Comparison of ENCODE assay signal across 8 cellular contexts in genomic region chr14:54487771-54488170, GRCh38. TPM values are rescaled to one million over a fixed set of nuclear protein-coding genes. Genes with fewer than 3 reads are reported as not detected.
DNase-seq lines count a peak whose midpoint lies in the region; ATAC-seq and TF ChIP-seq lines count a peak whose summit lies in the region.

No MANE protein-coding gene starts in this region.

- TF ChIP-seq CTCF in RWPE2 (IDR thresholded peaks at IDR 0.05; ENCODE audit: poor library complexity, severe bottlenecking) (no peak), nephron (IDR thresholded peaks at IDR 0.05; ENCODE audit: unreplicated experiment in 3 of 3) (no peak)

- H3K9me3 Mint-ChIP-seq in activated naive CD4-positive, alpha-beta T cell treated with anti-CD3 and anti-CD28 coated beads for 36 hours: no peaks in the 10 kb centered on the region
- H3K9me3 Mint-ChIP-seq in nephron: no peaks in the 10 kb centered on the region

- H3K36me3 ChIP-seq in RWPE2 (ENCODE audit: low read depth): peaks cover 14% of the 10 kb centered on the region

- H3K9me3 ChIP-seq in RWPE2 (ENCODE audit: severe bottlenecking): no peaks in the 10 kb centered on the region

- peak overlapping the region; percentile 85 for H3K27ac ChIP-seq in RWPE2 (ENCODE audit: poor library complexity, severe bottlenecking)

- H3K27me3 ChIP-seq in RWPE2 (ENCODE audit: insufficient read depth, poor library complexity, severe bottlenecking): no peaks in the 10 kb centered on the region

- H3K27me3 Mint-ChIP-seq in activated naive CD4-positive, alpha-beta T cell treated with anti-CD3 and anti-CD28 coated beads for 36 hours (ENCODE audit: low read depth): no peaks in the 10 kb centered on the region
- no peaks in the 10 kb centered on the region for H3K27me3 Mint-ChIP-seq in nephron (ENCODE audit: low read depth)

- CTCF ChIA-PET in activated naive CD4-positive, alpha-beta T cell treated with anti-CD3 and anti-CD28 coated beads for 36 hours (lab: Charles Lee): interaction anchor here (0.6 to 2.4 kb wide), 5 partner anchors 11 to 286 kb away, joined by 3 to 13 read pairs (median 7); partner anchors contain the start of gene CGRRF1

- intact Hi-C loops in activated naive CD4-positive, alpha-beta T cell treated with anti-CD3 and anti-CD28 coated beads for 36 hours (cut with micrococcal nuclease): loop anchor here (2.0 to 5.0 kb wide), 2 partner anchors 285 to 540 kb away; partner anchors contain the start of genes SOCS4 and WDHD1

- peak overlapping the region; percentile 61 for H3K4me3 ChIP-seq in RWPE2 (ENCODE audit: severe bottlenecking)

- H3K4me3 Mint-ChIP-seq in activated naive CD4-positive, alpha-beta T cell treated with anti-CD3 and anti-CD28 coated beads for 36 hours: peak overlapping the region; percentile 85
- peak overlapping the region; percentile 82 to 91 (median 88) for H3K4me3 Mint-ChIP-seq in nephron

- H3K4me1 Mint-ChIP-seq in activated naive CD4-positive, alpha-beta T cell treated with anti-CD3 and anti-CD28 coated beads for 36 hours (ENCODE audit: low read depth): peaks cover 64% of the 10 kb centered on the region
- H3K4me1 Mint-ChIP-seq in nephron: peaks cover 51% of the 10 kb centered on the region

- peak overlapping the region; percentile 86 for H3K27ac Mint-ChIP-seq in activated naive CD4-positive, alpha-beta T cell treated with anti-CD3 and anti-CD28 coated beads for 36 hours
- peak overlapping the region; percentile 89 to 96 (median 95) for H3K27ac Mint-ChIP-seq in nephron

- ATAC-seq in RWPE2 (ENCODE audit: low read depth): peak; percentile 40
- ATAC-seq in GM18498 (IDR thresholded peaks at IDR 0.05; ENCODE audit: unreplicated experiment): no peak

- H3K4me1 ChIP-seq in RWPE2 (ENCODE audit: insufficient read depth, poor library complexity, severe bottlenecking): peaks cover 25% of the 10 kb centered on the region

- no peak for DNase-seq in activated naive CD4-positive, alpha-beta T cell treated with anti-CD3 and anti-CD28 coated beads for 36 hours
- no peak for DNase-seq in activated naive CD4-positive, alpha-beta T cell (lab: John Stamatoyannopoulos, UW)
- DNase-seq in RWPE2 (ENCODE audit: low spot score) (no peak), epidermal melanocyte (ENCODE audit: insufficient read length, low spot score) (peak; percentile 71), HPDE6-E6E7 (ENCODE audit: extremely low spot score) (no peak), SIG-M5 (lab: John Stamatoyannopoulos, UW) (no peak)

- H3K36me3 Mint-ChIP-seq in activated naive CD4-positive, alpha-beta T cell treated with anti-CD3 and anti-CD28 coated beads for 36 hours (ENCODE audit: low read depth): peaks cover 10% of the 10 kb centered on the region
- peaks cover 25% of the 10 kb centered on the region for H3K36me3 Mint-ChIP-seq in nephron (ENCODE audit: low read depth)

RNA-seq across cellular contexts. Expression of gene GMFB, which starts 1.0 kb away (rescaled TPM):
- 10 to 100 TPM; 29.5 to 33.4 TPM for total RNA-seq in activated naive CD4-positive, alpha-beta T cell treated with anti-CD3 and anti-CD28 coated beads for 36 hours

RNA-seq across cellular contexts. Expression of gene CGRRF1, which starts 21.9 kb away (rescaled TPM):
- total RNA-seq in activated naive CD4-positive, alpha-beta T cell treated with anti-CD3 and anti-CD28 coated beads for 36 hours: 1 to 10 TPM; 9.2 to 9.7 TPM

RNA-seq across cellular contexts. Expression of gene CNIH1, which starts 46.6 kb away (rescaled TPM):
- 10 to 100 TPM; 68.1 to 78.4 TPM for total RNA-seq in activated naive CD4-positive, alpha-beta T cell treated with anti-CD3 and anti-CD28 coated beads for 36 hours
